Comparison of ENCODE assay signal across 25 cellular contexts in genomic region chr5:68067353-68067752, GRCh38.
A peak's percentile ranks its signal among the peaks of the same experiment; 100 is the strongest.
DNase-seq lines count a peak whose midpoint lies in the region; ATAC-seq, FAIRE-seq and TF ChIP-seq lines count a peak whose summit lies in the region.
"Had no signal": no experiment of that assay in that cellular context is flagged by ENCODE, and none has a peak within 500 bp of the region (broad histone marks: within the 10 kb centered on the region; RNA-seq: fewer than 3 reads in every experiment).

No MANE protein-coding gene starts in this region.

- no peaks in the 10 kb centered on the region for H3K4me1 ChIP-seq in left ventricle myocardium inferior
- no peaks in the 10 kb centered on the region for H3K4me1 ChIP-seq in right atrium auricular region
- H3K4me1 ChIP-seq in lower lobe of right lung = peaks cover 13% of the 10 kb centered on the region
- H3K4me1 ChIP-seq in ascending aorta = no peaks in the 10 kb centered on the region
- H3K4me1 ChIP-seq: prostate gland, stomach had no signal

- peaks cover 4% of the 10 kb centered on the region for H3K4me1 Mint-ChIP-seq in activated T-helper 17 cell treated with anti-CD3 and anti-CD28 coated beads, Interleukin-2, amount 50 U/mL, for 72 hours
- H3K4me1 Mint-ChIP-seq: immature natural killer cell, WTC11 had no signal

- no peak for TF ChIP-seq CTCF in left ventricle myocardium inferior (IDR thresholded peaks at IDR 0.05; ENCODE audit: borderline replicate concordance)
- no peak for TF ChIP-seq CTCF in right atrium auricular region (IDR thresholded peaks at IDR 0.05)
- no peak for TF ChIP-seq CTCF in bronchial epithelial cell (IDR thresholded peaks at IDR 0.05; ENCODE audit: insufficient read depth, low read length, severe bottlenecking)
- no peak for TF ChIP-seq CTCF in lower lobe of right lung (IDR thresholded peaks at IDR 0.05)
- TF ChIP-seq CTCF in ascending aorta (IDR thresholded peaks at IDR 0.05) = no peak

- DNase-seq in left ventricle myocardium inferior (no peak), right atrium auricular region (ENCODE audit: low spot score) (no peak), bronchial epithelial cell (ENCODE audit: low read depth) (peak; percentile 19), lower lobe of right lung (no peak), NCI-H748 (lab: John Stamatoyannopoulos, UW; ENCODE audit: unreplicated experiment) (no peak), ascending aorta (ENCODE audit: low spot score in 2 of 2) (no peak)
- DNase-seq: activated CD8-positive, alpha-beta T cell treated with anti-CD3 and anti-CD28 coated beads for 36 hours; activated naive CD4-positive, alpha-beta T cell treated with Interleukin-2 at 50 U/mL for 16 hours; activated T-cell treated with anti-CD3 and anti-CD28 coated beads, Interleukin-2, amount 50 U/mL, for 24 hours; C1 segment of cervical spinal cord; effector CD8-positive, alpha-beta T cell; heart right ventricle; immature natural killer cell; IMR-90; NCI-H1694; NCI-H69; stimulated activated CD4-positive, alpha-beta T cell treated with anti-CD3 and anti-CD28 coated beads, Interleukin-4, amount 100 ng/mL, for 4 hours; stomach had no signal

- no peaks in the 10 kb centered on the region for H3K36me3 Mint-ChIP-seq in activated T-helper 17 cell treated with anti-CD3 and anti-CD28 coated beads, Interleukin-2, amount 50 U/mL, for 72 hours (ENCODE audit: low read depth)

- peaks cover 3% of the 10 kb centered on the region for H3K9me3 Mint-ChIP-seq in activated T-helper 17 cell treated with anti-CD3 and anti-CD28 coated beads, Interleukin-2, amount 50 U/mL, for 72 hours
- H3K9me3 Mint-ChIP-seq: activated CD8-positive, alpha-beta T cell treated with anti-CD3 and anti-CD28 coated beads for 36 hours had no signal

- no peak overlapping the region for H3K4me3 Mint-ChIP-seq in activated T-helper 17 cell treated with anti-CD3 and anti-CD28 coated beads, Interleukin-2, amount 50 U/mL, for 72 hours
- H3K4me3 Mint-ChIP-seq: activated CD8-positive, alpha-beta T cell treated with anti-CD3 and anti-CD28 coated beads for 36 hours; activated T-cell treated with anti-CD3 and anti-CD28 coated beads, Interleukin-2, amount 50 U/mL, for 24 hours; immature natural killer cell; WTC11 had no signal

- no peak overlapping the region for H3K27ac Mint-ChIP-seq in activated T-helper 17 cell treated with anti-CD3 and anti-CD28 coated beads, Interleukin-2, amount 50 U/mL, for 72 hours
- H3K27ac Mint-ChIP-seq: activated CD8-positive, alpha-beta T cell treated with anti-CD3 and anti-CD28 coated beads for 36 hours; activated T-cell treated with anti-CD3 and anti-CD28 coated beads, Interleukin-2, amount 50 U/mL, for 24 hours; immature natural killer cell; WTC11 had no signal

- H3K27ac ChIP-seq in left ventricle myocardium inferior (replicated peaks) = peak overlapping the region; percentile 64
- peak overlapping the region in 1 of 2 donors; percentile 57 for H3K27ac ChIP-seq in right atrium auricular region
- H3K27ac ChIP-seq in lower lobe of right lung = peak overlapping the region; percentile 51
- no peak overlapping the region for H3K27ac ChIP-seq in ascending aorta
- H3K27ac ChIP-seq: PC-9, prostate gland had no signal

- H3K9me3 ChIP-seq in left ventricle myocardium inferior (replicated peaks) (peaks cover 32% of the 10 kb centered on the region), right atrium auricular region (peaks cover 0 to 15% of the 10 kb centered on the region in 2 donors), lower lobe of right lung (no peaks in the 10 kb centered on the region), ascending aorta (peaks cover 0 to 4% of the 10 kb centered on the region in 2 donors)
- H3K9me3 ChIP-seq: prostate gland had no signal

- H3K36me3 ChIP-seq in left ventricle myocardium inferior (no peaks in the 10 kb centered on the region), right atrium auricular region (no peaks in the 10 kb centered on the region), bronchial epithelial cell (ENCODE audit: control insufficient read depth, insufficient read depth, low read length) (no peaks in the 10 kb centered on the region), lower lobe of right lung (no peaks in the 10 kb centered on the region), ascending aorta (no peaks in the 10 kb centered on the region)
- H3K36me3 ChIP-seq: heart right ventricle, prostate gland, stomach had no signal

- ATAC-seq in lower lobe of right lung = peak; percentile 37 to 60
- no peak for ATAC-seq in GM18868 (IDR thresholded peaks at IDR 0.05; ENCODE audit: unreplicated experiment)
- no peak for ATAC-seq in activated T-helper 17 cell treated with anti-CD3 and anti-CD28 coated beads, Interleukin-2, amount 50 U/mL, for 72 hours (replicated peaks)
- ATAC-seq: activated CD8-positive, alpha-beta T cell treated with anti-CD3 and anti-CD28 coated beads for 36 hours; esophagus mucosa; WTC11 had no signal

- H3K4me3 ChIP-seq in left ventricle myocardium inferior (no peak overlapping the region), right atrium auricular region (no peak overlapping the region), bronchial epithelial cell (ENCODE audit: low read depth, low read length) (no peak overlapping the region), lower lobe of right lung (no peak overlapping the region), ascending aorta (no peak overlapping the region)
- H3K4me3 ChIP-seq: heart right ventricle, PC-9, prostate gland, stomach had no signal

- intact Hi-C loops in left ventricle myocardium inferior (cut with micrococcal nuclease) (no loop called here), lower lobe of right lung (cut with DNase I) (no loop called here), ascending aorta (cut with DNase I) (no loop called here)

- H3K27me3 ChIP-seq in left ventricle myocardium inferior (ENCODE audit: low read depth) (no peaks in the 10 kb centered on the region), right atrium auricular region (no peaks in the 10 kb centered on the region), bronchial epithelial cell (ENCODE audit: control insufficient read depth, insufficient read depth, low read length) (no peaks in the 10 kb centered on the region), lower lobe of right lung (ENCODE audit: low read depth) (no peaks in the 10 kb centered on the region), ascending aorta (no peaks in the 10 kb centered on the region)
- H3K27me3 ChIP-seq: heart right ventricle, stomach had no signal

- FAIRE-seq in bronchial epithelial cell (lab: Jason Lieb, UNC) = no peak
- FAIRE-seq: urothelium cell line had no signal

- H3K27me3 Mint-ChIP-seq in activated T-helper 17 cell treated with anti-CD3 and anti-CD28 coated beads, Interleukin-2, amount 50 U/mL, for 72 hours = no peaks in the 10 kb centered on the region
- H3K27me3 Mint-ChIP-seq: activated CD8-positive, alpha-beta T cell treated with anti-CD3 and anti-CD28 coated beads for 36 hours; activated T-cell treated with anti-CD3 and anti-CD28 coated beads, Interleukin-2, amount 50 U/mL, for 24 hours had no signal

Comparison
In these comparisons a context has a peak if more than half of its experiments do, and no peak if none do; other contexts are left out.
1. H3K27ac ChIP-seq: peak in left ventricle myocardium inferior (single experiment) and lower lobe of right lung (single experiment); none in ascending aorta (0 of 2).
2. ATAC-seq: peak in lower lobe of right lung (2 of 2); none in GM18868 (single experiment) and activated T-helper 17 cell treated with anti-CD3 and anti-CD28 coated beads, Interleukin-2, amount 50 U/mL, for 72 hours (single experiment).